8 cellular contexts compared by ENCODE assay signal in genomic region chr16:57377080-57377841, GRCh38. TPM values are rescaled to one million over a fixed set of nuclear protein-coding genes. Genes with fewer than 3 reads are reported as not detected.
DNase-seq lines count a peak whose midpoint lies in the region; ATAC-seq, FAIRE-seq and TF ChIP-seq lines count a peak whose summit lies in the region.

No MANE protein-coding gene starts in this region.

- TF ChIP-seq POLR2A in GM12892 (IDR thresholded peaks at IDR 0.05; ENCODE audit: low read depth, low read length) = no peak

- H3K36me3 Mint-ChIP-seq in dendritic cell treated with granulocyte-macrophage colony-stimulating factor and Interleukin-4, amounts not matched to agents 40 ng/mL and 50 ng/mL, for 4 days (ENCODE audit: low read depth) = no peaks in the 10 kb centered on the region
- H3K36me3 Mint-ChIP-seq in stimulated activated effector memory CD8-positive, alpha-beta T cell treated with anti-CD3 and anti-CD28 coated beads, Interleukin-12 subunit alpha, Interleukin-12 subunit beta, amount 100 ng/mL, for 72 hours = no peaks in the 10 kb centered on the region

- DNase-seq in GM12892 (ENCODE audit: insufficient read length) (peak; percentile 72), HPDE6-E6E7 (ENCODE audit: extremely low spot score) (peak; percentile 68), NCI-H748 treated with DMSO at 0.1 percent for 48 hours (lab: John Stamatoyannopoulos, UW) (no peak), mesenteric fat pad (ENCODE audit: low spot score) (no peak), cardiac septum (ENCODE audit: low spot score) (no peak)
- DNase-seq in stimulated activated effector memory CD8-positive, alpha-beta T cell treated with anti-CD3 and anti-CD28 coated beads, Interleukin-12 subunit alpha, Interleukin-12 subunit beta, amount 100 ng/mL, for 72 hours (ENCODE audit: low spot score in 2 of 2) = peak in 1 of 2 donors; percentile 68

- no peaks in the 10 kb centered on the region for H3K9me3 Mint-ChIP-seq in dendritic cell treated with granulocyte-macrophage colony-stimulating factor and Interleukin-4, amounts not matched to agents 40 ng/mL and 50 ng/mL, for 4 days
- no peaks in the 10 kb centered on the region for H3K9me3 Mint-ChIP-seq in stimulated activated effector memory CD8-positive, alpha-beta T cell treated with anti-CD3 and anti-CD28 coated beads, Interleukin-12 subunit alpha, Interleukin-12 subunit beta, amount 100 ng/mL, for 72 hours

- H3K27me3 Mint-ChIP-seq in dendritic cell treated with granulocyte-macrophage colony-stimulating factor and Interleukin-4, amounts not matched to agents 40 ng/mL and 50 ng/mL, for 4 days = peaks cover 47% of the 10 kb centered on the region

- FAIRE-seq in GM12892 (lab: Jason Lieb, UNC) = peak; percentile 99

- intact Hi-C loops in dendritic cell treated with granulocyte-macrophage colony-stimulating factor and Interleukin-4, amounts not matched to agents 40 ng/mL and 50 ng/mL, for 4 days (cut with micrococcal nuclease) = no loop called here
- intact Hi-C loops in cardiac septum (cut with DNase I) = loop anchor here (5.0 kb wide), 1 partner anchor 35 kb away; no protein-coding TSS in a partner anchor

- peak; percentile 60 for ATAC-seq in GM21515 (IDR thresholded peaks at IDR 0.05; ENCODE audit: unreplicated experiment)
- ATAC-seq in stimulated activated effector memory CD8-positive, alpha-beta T cell treated with anti-CD3 and anti-CD28 coated beads, Interleukin-12 subunit alpha, Interleukin-12 subunit beta, amount 100 ng/mL, for 72 hours = peak; percentile 91

- H3K4me3 Mint-ChIP-seq in dendritic cell treated with granulocyte-macrophage colony-stimulating factor and Interleukin-4, amounts not matched to agents 40 ng/mL and 50 ng/mL, for 4 days = no peak overlapping the region
- peak overlapping the region; percentile 15 for H3K4me3 Mint-ChIP-seq in stimulated activated effector memory CD8-positive, alpha-beta T cell treated with anti-CD3 and anti-CD28 coated beads, Interleukin-12 subunit alpha, Interleukin-12 subunit beta, amount 100 ng/mL, for 72 hours

- H3K4me1 Mint-ChIP-seq in dendritic cell treated with granulocyte-macrophage colony-stimulating factor and Interleukin-4, amounts not matched to agents 40 ng/mL and 50 ng/mL, for 4 days (ENCODE audit: low read depth) = peaks cover 30% of the 10 kb centered on the region
- peaks cover 31% of the 10 kb centered on the region for H3K4me1 Mint-ChIP-seq in stimulated activated effector memory CD8-positive, alpha-beta T cell treated with anti-CD3 and anti-CD28 coated beads, Interleukin-12 subunit alpha, Interleukin-12 subunit beta, amount 100 ng/mL, for 72 hours

- H3K27ac Mint-ChIP-seq in dendritic cell treated with granulocyte-macrophage colony-stimulating factor and Interleukin-4, amounts not matched to agents 40 ng/mL and 50 ng/mL, for 4 days = peak overlapping the region; percentile 24
- H3K27ac Mint-ChIP-seq in stimulated activated effector memory CD8-positive, alpha-beta T cell treated with anti-CD3 and anti-CD28 coated beads, Interleukin-12 subunit alpha, Interleukin-12 subunit beta, amount 100 ng/mL, for 72 hours = peak overlapping the region; percentile 73

RNA-seq across cellular contexts. Expression of gene CX3CL1, which starts 5.0 kb away (rescaled TPM):
- polyA plus RNA-seq in GM12892 (2012; ENCODE audit: missing spikeins) = 0.45 TPM
- 14.6 TPM for total RNA-seq in mesenteric fat pad
- total RNA-seq in cardiac septum = 8.7 TPM

RNA-seq across cellular contexts. Expression of gene CCL22, which starts 18.7 kb away (rescaled TPM):
- 920 TPM for polyA plus RNA-seq in GM12892 (2012; ENCODE audit: missing spikeins)
- total RNA-seq in mesenteric fat pad (not detected), cardiac septum (not detected)

RNA-seq across cellular contexts. Expression of gene CCL17, which starts 27.3 kb away (rescaled TPM):
- 179 TPM for polyA plus RNA-seq in GM12892 (2012; ENCODE audit: missing spikeins)
- not detected for total RNA-seq in mesenteric fat pad
- total RNA-seq in cardiac septum = not detected

Comparison
In these comparisons a context has a peak if more than half of its experiments do, and no peak if none do; other contexts are left out.
1. DNase-seq: peak in GM12892 (single experiment) and HPDE6-E6E7 (single experiment); none in NCI-H748 treated with DMSO at 0.1 percent for 48 hours (single experiment), mesenteric fat pad (single experiment) and cardiac septum (single experiment).